ENCODE assay signal across 8 cellular contexts in genomic region chr16:31700200-31700529, GRCh38.
DNase-seq lines count a peak whose midpoint lies in the region; ATAC-seq, FAIRE-seq and TF ChIP-seq lines count a peak whose summit lies in the region.

No MANE protein-coding gene starts in this region.

- H3K9me3 ChIP-seq in RWPE2 (ENCODE audit: severe bottlenecking) (no peaks in the 10 kb centered on the region), pancreas (no peaks in the 10 kb centered on the region)

- WGBS in pancreas, 2 donors = 11 to 13% methylated on average over 8 of the region's 8 CpGs

- no peaks in the 10 kb centered on the region for H3K9me3 Mint-ChIP-seq in T-helper 1 cell treated with Interleukin-12 subunit alpha and Interleukin-12 subunit beta and Interleukin-4 antibody, amounts not matched to agents 30 μg/mL and 1 μg/mL, for 36 hours

- peaks cover 25% of the 10 kb centered on the region for H3K36me3 Mint-ChIP-seq in T-helper 1 cell treated with Interleukin-12 subunit alpha and Interleukin-12 subunit beta and Interleukin-4 antibody, amounts not matched to agents 30 μg/mL and 1 μg/mL, for 36 hours (ENCODE audit: low read depth)

- no peak for FAIRE-seq in pancreas (lab: Jason Lieb, UNC)

- no peaks in the 10 kb centered on the region for H3K27me3 ChIP-seq in RWPE2 (ENCODE audit: insufficient read depth, poor library complexity, severe bottlenecking)
- no peaks in the 10 kb centered on the region for H3K27me3 ChIP-seq in pancreas

- H3K4me1 ChIP-seq in RWPE2 (ENCODE audit: insufficient read depth, poor library complexity, severe bottlenecking) = peaks cover 6% of the 10 kb centered on the region
- H3K4me1 ChIP-seq in pancreas = peaks cover 0 to 8% (median 7%) of the 10 kb centered on the region in 3 donors

- intact Hi-C loops in pancreas (cut with DNase I) = loop anchor here in 1 of 3 donors (10.0 kb wide), 1 partner anchor 215 kb away; the partner anchor contains the start of gene SLC5A2

- H3K27me3 Mint-ChIP-seq in T-helper 1 cell treated with Interleukin-12 subunit alpha and Interleukin-12 subunit beta and Interleukin-4 antibody, amounts not matched to agents 30 μg/mL and 1 μg/mL, for 36 hours (ENCODE audit: low read depth) = peaks cover 3% of the 10 kb centered on the region

- H3K27ac Mint-ChIP-seq in T-helper 1 cell treated with Interleukin-12 subunit alpha and Interleukin-12 subunit beta and Interleukin-4 antibody, amounts not matched to agents 30 μg/mL and 1 μg/mL, for 36 hours = peak overlapping the region; percentile 87

- TF ChIP-seq CTCF in RWPE2 (IDR thresholded peaks at IDR 0.05; ENCODE audit: poor library complexity, severe bottlenecking) = no peak
- TF ChIP-seq CTCF in epithelial cell of proximal tubule (conservative IDR thresholded peaks at IDR 0.05; ENCODE audit: low read depth, low read length) = no peak
- no peak for TF ChIP-seq CTCF in pancreas (IDR thresholded peaks at IDR 0.05)

- DNase-seq in T-helper 1 cell (no peak), RWPE2 (ENCODE audit: low spot score) (no peak), epithelial cell of proximal tubule (ENCODE audit: low read depth) (no peak), pancreas (no peak)

- ATAC-seq in HG02798 (IDR thresholded peaks at IDR 0.05; ENCODE audit: poor library complexity, unreplicated experiment) = peak; percentile 96
- no peak for ATAC-seq in RWPE2 (ENCODE audit: low read depth)
- ATAC-seq in pancreas = peak in 1 of 4 donors; percentile 99
- ATAC-seq in GM21619 (IDR thresholded peaks at IDR 0.05; ENCODE audit: unreplicated experiment) = no peak
- no peak for ATAC-seq in HG03175 (IDR thresholded peaks at IDR 0.05; ENCODE audit: unreplicated experiment)

- peak overlapping the region; percentile 32 for H3K27ac ChIP-seq in RWPE2 (ENCODE audit: poor library complexity, severe bottlenecking)
- peak overlapping the region in 1 of 4 donors; percentile 79 for H3K27ac ChIP-seq in pancreas

- H3K4me1 Mint-ChIP-seq in T-helper 1 cell treated with Interleukin-12 subunit alpha and Interleukin-12 subunit beta and Interleukin-4 antibody, amounts not matched to agents 30 μg/mL and 1 μg/mL, for 36 hours (ENCODE audit: low read depth) = peaks cover 27% of the 10 kb centered on the region

- peaks cover 35% of the 10 kb centered on the region for H3K36me3 ChIP-seq in RWPE2 (ENCODE audit: low read depth)
- peaks cover 0 to 20% (median 0%) of the 10 kb centered on the region in 3 donors for H3K36me3 ChIP-seq in pancreas

- peak overlapping the region; percentile 80 for H3K4me3 Mint-ChIP-seq in T-helper 1 cell treated with Interleukin-12 subunit alpha and Interleukin-12 subunit beta and Interleukin-4 antibody, amounts not matched to agents 30 μg/mL and 1 μg/mL, for 36 hours

- H3K4me3 ChIP-seq in RWPE2 (ENCODE audit: severe bottlenecking) = peak overlapping the region; percentile 87
- H3K4me3 ChIP-seq in epithelial cell of proximal tubule (ENCODE audit: low read depth, low read length) = peak overlapping the region; percentile 92
- peak overlapping the region; percentile 72 to 96 (median 81) for H3K4me3 ChIP-seq in pancreas
